ENCODE assay signal across 9 cellular contexts in the genomic region with DNA sequence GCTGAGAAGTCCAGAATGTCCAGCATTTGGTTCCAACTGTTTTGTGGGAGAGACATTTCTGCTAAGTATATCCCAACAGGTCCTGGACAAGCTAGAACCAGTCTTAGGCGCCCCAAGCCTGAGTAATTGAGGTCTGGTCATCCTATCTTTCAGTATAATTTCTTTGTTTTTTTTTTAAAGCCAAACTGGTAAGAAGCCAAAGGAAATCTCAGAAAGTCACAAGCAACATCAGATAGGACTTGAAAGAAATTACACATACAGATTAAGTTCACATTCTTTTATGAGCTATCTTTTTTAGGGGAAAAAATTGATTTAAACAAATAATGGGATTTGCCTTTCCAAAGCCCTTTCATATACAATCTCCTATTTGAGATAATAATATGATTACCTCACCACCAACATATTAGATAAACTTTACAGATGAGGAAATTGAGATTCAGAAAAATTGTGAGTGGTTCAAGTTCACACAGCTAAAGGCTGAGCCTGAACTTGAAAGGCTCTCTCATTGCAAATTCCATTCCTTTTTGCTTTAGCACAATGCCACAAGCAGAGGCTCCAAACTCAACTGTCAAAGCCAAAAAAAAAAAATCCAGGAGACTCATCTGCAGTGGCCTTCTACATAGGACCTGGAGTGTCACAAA. TPM values are rescaled to one million over a fixed set of nuclear protein-coding genes. Genes with fewer than 3 reads are reported as not detected.
DNase-seq lines count a peak whose midpoint lies in the region; ATAC-seq and TF ChIP-seq lines count a peak whose summit lies in the region.
"Had no signal": no experiment of that assay in that cellular context is flagged by ENCODE, and none has a peak within 500 bp of the region (broad histone marks: within the 10 kb centered on the region; RNA-seq: fewer than 3 reads in every experiment).

No MANE protein-coding gene starts in this region.

- H3K9me3 ChIP-seq in esophagus squamous epithelium (no peaks in the 10 kb centered on the region), uterus (no peaks in the 10 kb centered on the region)

- TF ChIP-seq POLR2A in esophagus squamous epithelium (IDR thresholded peaks at IDR 0.05) (no peak), uterus (IDR thresholded peaks at IDR 0.05) (no peak)

- H3K27ac ChIP-seq in esophagus squamous epithelium (peak overlapping the region; percentile 79 to 93 (median 90)), uterus (peak overlapping the region; percentile 92)

- TF ChIP-seq CTCF in esophagus squamous epithelium (IDR thresholded peaks at IDR 0.05) (no peak), uterus (IDR thresholded peaks at IDR 0.05) (no peak)

- ATAC-seq in SK-N-SH treated with all-trans-retinoic acid at 6 μM for 48 hours (peak; percentile 44), HG02678 (IDR thresholded peaks at IDR 0.05; ENCODE audit: unreplicated experiment) (no peak)

- H3K27me3 ChIP-seq in esophagus squamous epithelium (no peaks in the 10 kb centered on the region), uterus (no peaks in the 10 kb centered on the region)

- H3K4me3 ChIP-seq in esophagus squamous epithelium (no peak overlapping the region), uterus (no peak overlapping the region)

- peaks cover 48 to 91% (median 76%) of the 10 kb centered on the region in 3 donors for H3K4me1 ChIP-seq in esophagus squamous epithelium
- peaks cover 0 to 16% of the 10 kb centered on the region in 2 donors for H3K4me1 ChIP-seq in uterus

- intact Hi-C loops in esophagus squamous epithelium (cut with DNase I) (no loop called here), uterus (cut with DNase I; ENCODE audit: low total_unique reads) (no loop called here)

- DNase-seq in esophagus squamous epithelium (lab: John Stamatoyannopoulos, UW) (no peak), myocyte (ENCODE audit: low read depth) (peak; percentile 69), uterus (no peak)
- no peak for DNase-seq in stimulated activated CD4-positive, alpha-beta T cell treated with anti-CD3 and anti-CD28 coated beads, Interleukin-4, amount 100 ng/mL, for 1 hour
- DNase-seq in activated naive CD4-positive, alpha-beta T cell (lab: John Stamatoyannopoulos, UW) = no peak
- DNase-seq: activated T-cell treated with anti-CD3 and anti-CD28 coated beads, Interleukin-2, amount 50 U/mL, for 24 hours; cerebellar nuclear complex had no signal

- 20 to 35% methylated on average over 1 of the region's 1 CpG for WGBS in esophagus squamous epithelium, 2 donors

- peaks cover 0 to 7% (median 0%) of the 10 kb centered on the region in 3 donors for H3K36me3 ChIP-seq in esophagus squamous epithelium
- H3K36me3 ChIP-seq in uterus = no peaks in the 10 kb centered on the region

TF ChIP-seq in SK-N-SH treated with all-trans-retinoic acid at 6 μM for 48 hours, 23 proteins besides CTCF, POLR2A, EP300 and RAD21:
- TF ChIP-seq TCF4 (CRISPR knock-in tag; IDR thresholded peaks at IDR 0.05; ENCODE audit: borderline replicate concordance) = no peak
- peak; percentile 64 for TF ChIP-seq ISL1 (CRISPR knock-in tag; IDR thresholded peaks at IDR 0.05)

RNA-seq across cellular contexts. Expression of a gene that starts 15.0 kb away (rescaled TPM):
- 100 to 1,000 TPM in 1 of 4 donors, 10 to 100 TPM in 3; 59.5 to 142 (median 79.2) TPM for total RNA-seq in esophagus squamous epithelium
- total RNA-seq in myocyte = 2.1 and 3.9 TPM in 2 replicates
- polyA plus RNA-seq in myocyte (2012) = 213 TPM
- 100 to 1,000 TPM in 2 of 4 donors, 10 to 100 TPM in 2; 14.0 to 192 (median 86.7) TPM for total RNA-seq in uterus
